In genomic region chr5:15885156-15885555, GRCh38 we compare ENCODE assay signal across 24 cellular contexts.
A peak's percentile ranks its signal among the peaks of the same experiment; 100 is the strongest.
DNase-seq lines count a peak whose midpoint lies in the region; ATAC-seq, FAIRE-seq and TF ChIP-seq lines count a peak whose summit lies in the region.
"Had no signal": no experiment of that assay in that cellular context is flagged by ENCODE, and none has a peak within 500 bp of the region (broad histone marks: within the 10 kb centered on the region; RNA-seq: fewer than 3 reads in every experiment).

No MANE protein-coding gene starts in this region.

- no peak overlapping the region; the same call in 1 of the 2 replicates for H2AK5ac ChIP-seq in IMR-90 (ENCODE audit: low read depth, low read length)

- intact Hi-C loops in IMR-90 (cut with micrococcal nuclease), result no loop called here
- intact Hi-C loops in colonic mucosa (cut with DNase I), result no loop called here
- intact Hi-C loops in vagina (cut with DNase I), result no loop called here

- H3K56ac ChIP-seq in IMR-90 (ENCODE audit: extremely low read depth, insufficient read depth, low read length), result no peak overlapping the region

- CTCF ChIA-PET in AG04450 (lab: Charles Lee), result no interaction called here
- CTCF ChIA-PET in IMR-90 (lab: Yijun Ruan, JAX), result interaction anchor here (0.7 to 1.0 kb wide), 2 partner anchors 9 to 91 kb away, joined by 3 read pairs; no protein-coding TSS in a partner anchor

- no TSS peak for BruUV-seq in IMR-90 (replicated peaks; lab: Mats Ljungman, UMichigan)

- dilution Hi-C loops in IMR-90 (cut with HindIII; ENCODE audit: low sequenced_read_pairs, unreplicated experiment), result no loop called here

- TF ChIP-seq POLR2A in IMR-90 (IDR thresholded peaks at IDR 0.05; ENCODE audit: low read depth, low read length) (no peak), vagina (IDR thresholded peaks at IDR 0.05) (no peak)

- no peak for TF ChIP-seq CTCF in AG04450 (IDR thresholded peaks at IDR 0.05; ENCODE audit: low read depth, low read length)
- no peak for TF ChIP-seq CTCF in IMR-90 (conservative IDR thresholded peaks at IDR 0.05; ENCODE audit: low read depth, low read length)
- TF ChIP-seq CTCF in bronchial epithelial cell (IDR thresholded peaks at IDR 0.05; ENCODE audit: insufficient read depth, low read length, severe bottlenecking), result no peak
- TF ChIP-seq CTCF in foreskin keratinocyte (conservative IDR thresholded peaks at IDR 0.05), result no peak
- TF ChIP-seq CTCF in colonic mucosa (IDR thresholded peaks at IDR 0.05), result no peak
- TF ChIP-seq CTCF in vagina (IDR thresholded peaks at IDR 0.05), result no peak

- H3K4me1 ChIP-seq in IMR-90 (ENCODE audit: control insufficient read depth, insufficient read depth, low read length) (peaks cover 9% of the 10 kb centered on the region), foreskin keratinocyte (no peaks in the 10 kb centered on the region), colonic mucosa (no peaks in the 10 kb centered on the region), SJCRH30 (peaks cover 14% of the 10 kb centered on the region; the same call in 1 of the 2 replicates), vagina (peaks cover 12% of the 10 kb centered on the region)
- H3K4me1 ChIP-seq: thyroid gland had no signal

- H3K18ac ChIP-seq in IMR-90 (ENCODE audit: low read depth, low read length), result no peak overlapping the region

- H3K36me3 ChIP-seq in IMR-90 (ENCODE audit: control insufficient read depth, insufficient read depth, low read length), result no peaks in the 10 kb centered on the region
- H3K36me3 ChIP-seq in bronchial epithelial cell (ENCODE audit: control insufficient read depth, insufficient read depth, low read length), result no peaks in the 10 kb centered on the region
- no peaks in the 10 kb centered on the region for H3K36me3 ChIP-seq in colonic mucosa
- no peaks in the 10 kb centered on the region for H3K36me3 ChIP-seq in SJCRH30
- H3K36me3 ChIP-seq in vagina, result no peaks in the 10 kb centered on the region
- H3K36me3 ChIP-seq: BE2C, stomach, thyroid gland had no signal

- no peak overlapping the region for H4K8ac ChIP-seq in IMR-90 (ENCODE audit: low read depth in 2 of 2, low read length in 2 of 2)

- no peak overlapping the region for H3K4me2 ChIP-seq in IMR-90 (ENCODE audit: low read depth, low read length)
- H3K4me2 ChIP-seq: KMS-11 had no signal

- peak overlapping the region; percentile 13 for H3K27ac ChIP-seq in AG04450 (ENCODE audit: low read depth, low read length)
- no peak overlapping the region for H3K27ac ChIP-seq in IMR-90 (ENCODE audit: insufficient read depth, low read length)
- H3K27ac ChIP-seq in foreskin keratinocyte, result no peak overlapping the region
- H3K27ac ChIP-seq in colonic mucosa, result no peak overlapping the region
- H3K27ac ChIP-seq in SJCRH30, result no peak overlapping the region
- H3K27ac ChIP-seq in vagina, result no peak overlapping the region
- H3K27ac ChIP-seq: KMS-11, thyroid gland had no signal

- in situ Hi-C loops in IMR-90 (cut with MboI; ENCODE audit: low sequenced_read_pairs), result no loop called here

- no peak overlapping the region for H2BK5ac ChIP-seq in IMR-90 (ENCODE audit: low read depth, low read length, poor library complexity, severe bottlenecking)

- no peak overlapping the region for H2BK15ac ChIP-seq in IMR-90 (ENCODE audit: low read depth, low read length)

- no peak overlapping the region for H2AFZ ChIP-seq in IMR-90 (replicated peaks; ENCODE audit: low read length, poor library complexity)

- H4K91ac ChIP-seq in IMR-90 (ENCODE audit: insufficient read depth, low read depth, low read length), result no peak overlapping the region; the same call in 1 of the 2 replicates

- H3K4me3 ChIP-seq in AG04450 (ENCODE audit: low read depth, low read length) (no peak overlapping the region), IMR-90 (ENCODE audit: insufficient read depth, low read depth, low read length) (no peak overlapping the region), bronchial epithelial cell (ENCODE audit: low read depth, low read length) (no peak overlapping the region), colonic mucosa (no peak overlapping the region), SJCRH30 (no peak overlapping the region), vagina (no peak overlapping the region)
- H3K4me3 ChIP-seq: stomach, thyroid gland had no signal

- FAIRE-seq in bronchial epithelial cell (lab: Jason Lieb, UNC), result peak; percentile 52
- FAIRE-seq: kidney had no signal

- no peak for DNase-seq in AG04450 (ENCODE audit: low read depth, low spot score)
- peak; percentile 35 for DNase-seq in IMR-90
- peak; percentile 85 for DNase-seq in bronchial epithelial cell (ENCODE audit: low read depth)
- DNase-seq in foreskin keratinocyte, result peak; percentile 27 to 53
- DNase-seq in colonic mucosa, result no peak
- DNase-seq in SJCRH30, result no peak
- DNase-seq in vagina (ENCODE audit: extremely low spot score in 2 of 2), result no peak
- DNase-seq: activated CD4-positive, alpha-beta memory T cell treated with anti-CD3 and anti-CD28 coated beads for 36 hours; activated CD4-positive, CD25-positive, alpha-beta regulatory T cell treated with anti-CD3 and anti-CD28 coated beads, Interleukin-2, amount 50 U/mL, for 72 hours; BE2C; CD8-positive, alpha-beta memory T cell; DMS 273 treated with DMSO at 0.1 percent for 48 hours; glutamatergic neuron; kidney; naive thymus-derived CD8-positive, alpha-beta T cell; NCI-H1436; NCI-H2107; NCI-H446; NCI-H774; stimulated activated CD4-positive, alpha-beta T cell treated with anti-CD3 and anti-CD28 coated beads, Interleukin-2, amount 100 ng/mL, for 24 hours; stomach; thyroid gland had no signal

- no peak for TF ChIP-seq RAD21 in IMR-90 (IDR thresholded peaks at IDR 0.05; ENCODE audit: low read length)

- H3K27me3 ChIP-seq in AG04450 (ENCODE audit: control insufficient read depth, insufficient read depth, low read length) (no peaks in the 10 kb centered on the region), IMR-90 (ENCODE audit: control insufficient read depth, insufficient read depth, low read length) (no peaks in the 10 kb centered on the region), bronchial epithelial cell (ENCODE audit: control insufficient read depth, insufficient read depth, low read length) (no peaks in the 10 kb centered on the region), foreskin keratinocyte (no peaks in the 10 kb centered on the region), colonic mucosa (no peaks in the 10 kb centered on the region), SJCRH30 (no peaks in the 10 kb centered on the region), vagina (no peaks in the 10 kb centered on the region)
- H3K27me3 ChIP-seq: BE2C, stomach, thyroid gland had no signal

- H3K9me1 ChIP-seq in IMR-90 (ENCODE audit: insufficient read depth, low read length), result peaks cover 8% of the 10 kb centered on the region

- H2BK120ac ChIP-seq in IMR-90 (ENCODE audit: low read depth, low read length), result no peak overlapping the region

- H3K9me3 ChIP-seq in AG04450 (ENCODE audit: control insufficient read depth, insufficient read depth, low read length) (no peaks in the 10 kb centered on the region), IMR-90 (ENCODE audit: control insufficient read depth, insufficient read depth, low read length) (no peaks in the 10 kb centered on the region), colonic mucosa (no peaks in the 10 kb centered on the region), SJCRH30 (replicated peaks) (no peaks in the 10 kb centered on the region), vagina (no peaks in the 10 kb centered on the region)
- H3K9me3 ChIP-seq: stomach, thyroid gland had no signal

- H3K9ac ChIP-seq in IMR-90 (ENCODE audit: low read depth, low read length) (no peak overlapping the region), colonic mucosa (ENCODE audit: low read depth in 2 of 2, low read length in 2 of 2) (no peak overlapping the region)
- H3K9ac ChIP-seq: KMS-11 had no signal

- POLR2A ChIA-PET in AG04450 (lab: Yijun Ruan, JAX) (no interaction called here), IMR-90 (lab: Charles Lee; ENCODE audit: unreplicated experiment) (no interaction called here)

- ATAC-seq in IMR-90 (ENCODE audit: low read depth) (no peak), foreskin keratinocyte (no peak), HG02571 (IDR thresholded peaks at IDR 0.05; ENCODE audit: unreplicated experiment) (no peak)
- ATAC-seq: naive thymus-derived CD8-positive, alpha-beta T cell had no signal

- no peak overlapping the region for H2AK9ac ChIP-seq in IMR-90 (replicated peaks; ENCODE audit: low read depth, low read length, poor library complexity)

- no peak overlapping the region for H3K4ac ChIP-seq in IMR-90 (ENCODE audit: low read depth, low read length)

- no peak overlapping the region for H3K14ac ChIP-seq in IMR-90 (replicated peaks; ENCODE audit: low read depth, low read length)

- H4K5ac ChIP-seq in IMR-90 (ENCODE audit: low read depth, low read length), result no peak overlapping the region

- peak overlapping the region; percentile 5; the same call in 1 of the 2 replicates for H2BK20ac ChIP-seq in IMR-90 (ENCODE audit: low read depth, low read length)

- peaks cover 7 to 8% of the 10 kb centered on the region in 2 experiments for H3K79me1 ChIP-seq in IMR-90 (ENCODE audit: low read depth in 1 of 2, low read length in 2 of 2)

- H3K23ac ChIP-seq in IMR-90 (ENCODE audit: low read depth, low read length), result no peak overlapping the region

- peaks cover 2% of the 10 kb centered on the region; the same call in 1 of the 2 replicates for H4K20me1 ChIP-seq in IMR-90 (ENCODE audit: insufficient read depth, low read length)

- WGBS in IMR-90 (ENCODE audit: extremely low coverage in 2 of 2, insufficient read length in 1 of 2), 2 experiments, result no CpG with 5 or more reads among the region's 3 CpGs

TF ChIP-seq in IMR-90, 13 proteins besides CTCF, POLR2A, EP300 and RAD21 (continues in another document):
- TF ChIP-seq MAZ (IDR thresholded peaks at IDR 0.05; ENCODE audit: borderline replicate concordance, low read depth, low read length), result no peak
- TF ChIP-seq RCOR1 (IDR thresholded peaks at IDR 0.05; ENCODE audit: insufficient replicate concordance, low read length), result no peak
- no peak for TF ChIP-seq MAFK (IDR thresholded peaks at IDR 0.05; ENCODE audit: low read depth, low read length)
- no peak for TF ChIP-seq CHD1 (IDR thresholded peaks at IDR 0.05; ENCODE audit: low read depth, low read length)
- TF ChIP-seq CEBPB (IDR thresholded peaks at IDR 0.05; ENCODE audit: low read depth, low read length), result no peak
- no peak for TF ChIP-seq SMC3 (IDR thresholded peaks at IDR 0.05; ENCODE audit: low read depth, low read length)
- no peak for TF ChIP-seq MXI1 (IDR thresholded peaks at IDR 0.05; ENCODE audit: borderline replicate concordance, low read depth, low read length)
- no peak for TF ChIP-seq RFX5 (IDR thresholded peaks at IDR 0.05; ENCODE audit: low read depth, low read length)
- no peak for TF ChIP-seq FOS (IDR thresholded peaks at IDR 0.05; ENCODE audit: low read depth, low read length)
- no peak for TF ChIP-seq NFE2L2 (IDR thresholded peaks at IDR 0.05; ENCODE audit: low read depth, low read length)

Comparison
In these comparisons a context has a peak if more than half of its experiments do, and no peak if none do; other contexts are left out.
1. DNase-seq: peak in IMR-90 (single experiment), bronchial epithelial cell (single experiment) and foreskin keratinocyte (2 of 2); none in AG04450 (single experiment), colonic mucosa (single experiment), SJCRH30 (0 of 2) and vagina (0 of 2).